Comparison of ENCODE assay signal across 19 cellular contexts in genomic region chr1:93420400-93420799, GRCh38. TPM values are rescaled to one million over a fixed set of nuclear protein-coding genes. Genes with fewer than 3 reads are reported as not detected.
DNase-seq lines count a peak whose midpoint lies in the region; ATAC-seq, FAIRE-seq and TF ChIP-seq lines count a peak whose summit lies in the region.
"Had no signal": no experiment of that assay in that cellular context is flagged by ENCODE, and none has a peak within 500 bp of the region (broad histone marks: within the 10 kb centered on the region; RNA-seq: fewer than 3 reads in every experiment).

No MANE protein-coding gene starts in this region.

- H3K36me3 ChIP-seq in small intestine (ENCODE audit: control insufficient read depth in 2 of 2, insufficient read depth in 2 of 2, low read length in 2 of 2), result no peaks in the 10 kb centered on the region
- H3K36me3 ChIP-seq: HAP-1 had no signal

- H3K4me3 Mint-ChIP-seq in WTC11, result no peak overlapping the region
- H3K4me3 Mint-ChIP-seq: CD8-positive, alpha-beta T cell; HFFc6 had no signal

- H3K27ac ChIP-seq in small intestine (ENCODE audit: low read depth in 1 of 2, low read length in 1 of 2), result no peak overlapping the region

- DNase-seq in WTC11 (ENCODE audit: low spot score), result no peak
- no peak for DNase-seq in frontal cortex (ENCODE audit: low spot score in 2 of 2)
- DNase-seq in small intestine, result no peak
- no peak for DNase-seq in NCI-H2227 (lab: John Stamatoyannopoulos, UW; ENCODE audit: unreplicated experiment)
- DNase-seq in Right ventricle myocardium inferior (ENCODE audit: missing footprints), result no peak
- DNase-seq in NCI-H1105 (lab: John Stamatoyannopoulos, UW), result no peak
- DNase-seq: 8988T; C1 segment of cervical spinal cord; Caco-2; CD8-positive, alpha-beta T cell; DMS153; DND-41; GDM1; GOT3; HFFc6 had no signal

- no peaks in the 10 kb centered on the region for H3K27me3 Mint-ChIP-seq in WTC11 (ENCODE audit: low read depth)

- peaks cover 9% of the 10 kb centered on the region for H3K9me3 Mint-ChIP-seq in WTC11
- H3K9me3 Mint-ChIP-seq: CD8-positive, alpha-beta T cell; HFFc6 had no signal

- POLR2A ChIA-PET in WTC11 (lab: Charles Lee), result no interaction called here

- no peaks in the 10 kb centered on the region for H3K27me3 ChIP-seq in small intestine (ENCODE audit: control insufficient read depth in 2 of 2, insufficient read depth in 2 of 2, low read length in 2 of 2)

- no peak for ATAC-seq in WTC11
- no peak for ATAC-seq in Right ventricle myocardium inferior
- ATAC-seq: CD8-positive, alpha-beta T cell; GM12878 had no signal

- H3K4me3 ChIP-seq in small intestine (ENCODE audit: low read depth in 1 of 2, low read length in 2 of 2), result no peak overlapping the region
- H3K4me3 ChIP-seq: GM12878, HAP-1 had no signal

- peaks cover 6% of the 10 kb centered on the region for H3K4me1 Mint-ChIP-seq in WTC11

- intact Hi-C loops in Right ventricle myocardium inferior (cut with DNase I), result no loop called here

- no peak for TF ChIP-seq CTCF in WTC11 (IDR thresholded peaks at IDR 0.05)

- H3K27ac Mint-ChIP-seq in WTC11, result no peak overlapping the region
- H3K27ac Mint-ChIP-seq: CD8-positive, alpha-beta T cell; HFFc6 had no signal

- CTCF ChIA-PET in WTC11 (lab: Charles Lee), result no interaction called here

- FAIRE-seq in G401.6 (lab: Jason Lieb, UNC) (peak; percentile 98), frontal cortex (lab: Jason Lieb, UNC) (peak; percentile 95), small intestine (lab: Jason Lieb, UNC) (peak; percentile 95)
- FAIRE-seq: GM12878, H54 had no signal

- no peaks in the 10 kb centered on the region for H3K9me3 ChIP-seq in small intestine (ENCODE audit: control insufficient read depth, low read depth)
- H3K9me3 ChIP-seq: Caco-2, HAP-1 had no signal

- no peaks in the 10 kb centered on the region for H3K4me1 ChIP-seq in small intestine (ENCODE audit: control insufficient read depth in 2 of 2, insufficient read depth in 1 of 2, low read depth in 1 of 2, low read length in 1 of 2)
- H3K4me1 ChIP-seq: Caco-2, HAP-1 had no signal

- no peaks in the 10 kb centered on the region for H3K36me3 Mint-ChIP-seq in WTC11
- H3K36me3 Mint-ChIP-seq: CD8-positive, alpha-beta T cell had no signal

- WGBS in small intestine, 3 donors, result 93 to 96% (median 95%) methylated on average over 2 of the region's 2 CpGs

TF ChIP-seq in WTC11, 78 proteins besides CTCF, POLR2A, EP300 and RAD21:
- no peak for TF ChIP-seq USF2 (CRISPR knock-in tag; IDR thresholded peaks at IDR 0.05)
- peak; percentile 93; the same call in 1 of the 2 replicates for TF ChIP-seq HMGA2 (CRISPR knock-in tag; IDR thresholded peaks at IDR 0.05)

RNA-seq across cellular contexts. Expression of gene FNBP1L, which starts 27.5 kb away (rescaled TPM):
- 79.1 to 81.8 TPM (median 79.6 TPM) in 3 replicates for total RNA-seq in WTC11 (2021)
- 254 TPM for total RNA-seq in frontal cortex
- 10 to 100 TPM; 19.7 to 44.7 (median 25.1) TPM for polyA plus RNA-seq in small intestine
- total RNA-seq in Right ventricle myocardium inferior, result 24.8 TPM
